Comparison of ENCODE assay signal across 22 cellular contexts in the genomic region with DNA sequence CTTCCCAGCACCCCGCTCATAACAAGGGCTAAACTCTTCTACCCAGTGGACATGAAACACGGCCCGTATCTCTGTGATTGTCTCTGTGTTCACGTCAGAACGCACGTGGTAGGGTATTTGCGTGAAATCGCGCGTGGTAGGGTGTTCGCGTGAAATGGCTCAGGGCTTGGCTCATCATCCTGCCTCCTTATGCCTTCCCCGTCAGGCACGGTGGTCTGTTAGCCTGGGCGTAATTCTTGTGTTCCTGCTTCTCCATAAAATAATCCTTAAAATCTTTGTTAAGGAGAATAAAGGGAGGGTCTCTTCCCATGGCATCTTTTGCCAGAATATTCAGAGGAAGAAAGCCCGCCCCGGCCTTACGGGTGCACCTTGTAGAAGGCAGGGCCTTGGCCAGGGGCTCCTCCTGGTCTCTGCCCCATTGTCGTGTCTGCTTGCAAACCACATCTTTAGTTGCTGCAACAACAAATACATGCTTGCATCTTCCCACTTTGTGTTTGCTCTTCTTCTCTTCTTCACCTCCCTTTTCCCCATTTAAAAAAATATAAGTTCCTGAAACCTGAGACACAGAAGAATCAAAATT.
DNase-seq lines count a peak whose midpoint lies in the region; ATAC-seq and TF ChIP-seq lines count a peak whose summit lies in the region.
"Had no signal": no experiment of that assay in that cellular context is flagged by ENCODE, and none has a peak within 500 bp of the region (broad histone marks: within the 10 kb centered on the region; RNA-seq: fewer than 3 reads in every experiment).

No MANE protein-coding gene starts in this region.

- intact Hi-C loops in natural killer cell (cut with micrococcal nuclease), result no loop called here

- H3K9ac ChIP-seq in OCI-LY1 (ENCODE audit: low read length) (no peak overlapping the region), skeletal muscle tissue (ENCODE audit: low read depth in 1 of 3, low read length in 3 of 3) (no peak overlapping the region)

- H3K4me3 ChIP-seq in OCI-LY1 (ENCODE audit: low read depth, low read length, poor library complexity, severe bottlenecking), result no peak overlapping the region
- no peak overlapping the region for H3K4me3 ChIP-seq in skeletal muscle tissue (ENCODE audit: low read length in 3 of 3)
- H3K4me3 ChIP-seq: left lung, right atrium auricular region, SJSA1 had no signal

- H3K4me3 Mint-ChIP-seq in brain (peak overlapping the region in 1 of 5 experiments; percentile 22), natural killer cell (no peak overlapping the region)
- H3K4me3 Mint-ChIP-seq: IgD-negative memory B cell had no signal

- DNase-seq in activated naive CD4-positive, alpha-beta T cell treated with anti-CD3 and anti-CD28 coated beads, Interleukin-2, amount 50 U/mL, for 72 hours (ENCODE audit: low spot score in 2 of 2), result no peak
- DNase-seq in activated naive CD4-positive, alpha-beta T cell treated with anti-CD3 and anti-CD28 coated beads, Interleukin-2, amount 50 U/mL, for 16 hours, result no peak
- DNase-seq in amniotic stem cell (lab: John Stamatoyannopoulos, UW), result no peak
- no peak for DNase-seq in natural killer cell
- DNase-seq: activated CD4-positive, alpha-beta T cell treated with anti-CD3 and anti-CD28 coated beads, Interleukin-2, amount 50 U/mL, for 1 hour; activated T-cell treated with anti-CD3 and anti-CD28 coated beads, Interleukin-2, amount 50 U/mL, for 48 hours; anterior cingulate cortex; DND-41; effector CD4-positive, alpha-beta T cell; MM.1S; NCI-H1436 treated with DMSO at 0.1 percent for 48 hours; NCI-H82; occipital lobe had no signal

- H3K27me3 ChIP-seq in OCI-LY1 (ENCODE audit: insufficient read depth, low read length), result no peaks in the 10 kb centered on the region
- H3K27me3 ChIP-seq in skeletal muscle tissue (ENCODE audit: control insufficient read depth in 3 of 3, insufficient read depth in 3 of 3, low read length in 3 of 3), result no peaks in the 10 kb centered on the region
- H3K27me3 ChIP-seq: left lung, right atrium auricular region, SJSA1 had no signal

- H3K36me3 ChIP-seq in OCI-LY1 (ENCODE audit: insufficient read depth, low read length) (peaks cover 76% of the 10 kb centered on the region), skeletal muscle tissue (ENCODE audit: control insufficient read depth in 3 of 3, insufficient read depth in 3 of 3, low read length in 3 of 3) (peaks cover 0 to 3% (median 2%) of the 10 kb centered on the region in 3 donors)
- H3K36me3 ChIP-seq: right atrium auricular region had no signal

- H3K27me3 Mint-ChIP-seq in brain (no peaks in the 10 kb centered on the region), natural killer cell (ENCODE audit: low read depth in 2 of 2) (no peaks in the 10 kb centered on the region)
- H3K27me3 Mint-ChIP-seq: IgD-negative memory B cell had no signal

- ATAC-seq in activated naive CD4-positive, alpha-beta T cell treated with anti-CD3 and anti-CD28 coated beads, Interleukin-2, amount 50 U/mL, for 72 hours, result no peak
- ATAC-seq in HG03139 (IDR thresholded peaks at IDR 0.05; ENCODE audit: unreplicated experiment), result no peak
- no peak for ATAC-seq in natural killer cell
- ATAC-seq: esophagus mucosa, left lung had no signal

- H3K9me2 ChIP-seq in OCI-LY1 (ENCODE audit: low read depth, low read length), result no peaks in the 10 kb centered on the region

- peaks cover 35 to 57% of the 10 kb centered on the region in 2 donors for H3K36me3 Mint-ChIP-seq in activated naive CD4-positive, alpha-beta T cell treated with anti-CD3 and anti-CD28 coated beads, Interleukin-2, amount 50 U/mL, for 72 hours
- H3K36me3 Mint-ChIP-seq in brain, result peaks cover 22% of the 10 kb centered on the region
- no peaks in the 10 kb centered on the region for H3K36me3 Mint-ChIP-seq in natural killer cell

- H3K27ac ChIP-seq in OCI-LY1 (ENCODE audit: low read depth, low read length, poor library complexity, severe bottlenecking) (peak overlapping the region; percentile 17), skeletal muscle tissue (ENCODE audit: low read depth, low read length) (peak overlapping the region; percentile 61)
- H3K27ac ChIP-seq: left lung, right atrium auricular region, SJSA1 had no signal

- no peak overlapping the region for H3K4me2 ChIP-seq in OCI-LY1 (ENCODE audit: low read length)

- no peak for TF ChIP-seq CTCF in OCI-LY1 (IDR thresholded peaks at IDR 0.05; ENCODE audit: low read length)
- no peak for TF ChIP-seq CTCF in brain (conservative IDR thresholded peaks at IDR 0.05)
- TF ChIP-seq CTCF in natural killer cell (IDR thresholded peaks at IDR 0.05), result no peak

- H3K9me3 Mint-ChIP-seq in activated naive CD4-positive, alpha-beta T cell treated with anti-CD3 and anti-CD28 coated beads, Interleukin-2, amount 50 U/mL, for 72 hours, result peaks cover 0 to 9% of the 10 kb centered on the region in 2 donors
- H3K9me3 Mint-ChIP-seq in brain (peaks cover 0 to 2% (median 0%) of the 10 kb centered on the region in 5 experiments), natural killer cell (no peaks in the 10 kb centered on the region)
- H3K9me3 Mint-ChIP-seq: IgD-negative memory B cell had no signal

- 0 out of 2 replicates have a peak, but pooled peaks cover 4% of the 10 kb centered on the region for H3F3A ChIP-seq in OCI-LY1 (ENCODE audit: insufficient read depth, low read length)

- H3K4me1 ChIP-seq in OCI-LY1 (ENCODE audit: insufficient read depth, low read length, severe bottlenecking) (peaks cover 16% of the 10 kb centered on the region), skeletal muscle tissue (ENCODE audit: control insufficient read depth in 3 of 3, insufficient read depth in 3 of 3, low read length in 3 of 3) (peaks cover 0 to 43% (median 34%) of the 10 kb centered on the region in 3 donors)

- H3K4me1 Mint-ChIP-seq in brain (peaks cover 59% of the 10 kb centered on the region), natural killer cell (peaks cover 37 to 40% of the 10 kb centered on the region in 2 donors)

- H3K79me2 ChIP-seq in OCI-LY1 (ENCODE audit: insufficient read depth, low read length), result no peaks in the 10 kb centered on the region

- H4K20me1 ChIP-seq in OCI-LY1 (ENCODE audit: insufficient read depth, low read length), result no peaks in the 10 kb centered on the region

- H3K27ac Mint-ChIP-seq in activated naive CD4-positive, alpha-beta T cell treated with anti-CD3 and anti-CD28 coated beads, Interleukin-2, amount 50 U/mL, for 72 hours, result peak overlapping the region; percentile 11 to 93
- H3K27ac Mint-ChIP-seq in brain, result peak overlapping the region in 4 of 5 experiments; percentile 38 to 98 (median 68)
- H3K27ac Mint-ChIP-seq in natural killer cell, result no peak overlapping the region
- H3K27ac Mint-ChIP-seq: IgD-negative memory B cell had no signal

- no peaks in the 10 kb centered on the region for H3K9me3 ChIP-seq in OCI-LY1 (ENCODE audit: low read length)
- no peaks in the 10 kb centered on the region for H3K9me3 ChIP-seq in skeletal muscle tissue (ENCODE audit: control insufficient read depth in 3 of 3, low read length in 3 of 3)
- H3K9me3 ChIP-seq: left lung, right atrium auricular region, SJSA1 had no signal

- H2AFZ ChIP-seq in OCI-LY1 (ENCODE audit: low read length), result no peak overlapping the region

Comparison
In these comparisons a context has a peak if more than half of its experiments do, and no peak if none do; other contexts are left out.
1. H3K27ac Mint-ChIP-seq: peak in activated naive CD4-positive, alpha-beta T cell treated with anti-CD3 and anti-CD28 coated beads, Interleukin-2, amount 50 U/mL, for 72 hours (2 of 2) and brain (4 of 5); none in natural killer cell (0 of 2).